20 cellular contexts compared by ENCODE assay signal in the genomic region with DNA sequence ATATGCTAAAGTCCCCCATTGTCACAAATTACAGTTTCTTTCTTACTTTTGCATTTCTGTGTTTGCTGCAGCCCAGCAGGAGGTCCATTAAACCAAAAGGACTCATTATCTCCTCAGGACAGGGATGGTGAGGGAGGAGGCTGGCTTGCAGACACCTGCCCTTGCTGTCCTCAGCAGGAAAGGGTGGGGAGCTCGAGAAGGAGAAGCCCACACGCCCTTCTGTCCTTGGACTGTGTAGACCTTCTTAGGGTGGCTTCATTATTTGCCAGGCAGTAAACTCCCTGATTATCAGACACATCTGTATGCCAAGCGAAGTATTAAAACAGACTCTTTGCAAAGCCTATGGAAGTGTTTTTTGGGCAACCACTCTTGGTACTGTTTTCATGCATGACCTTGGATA.
"Had no signal": no experiment of that assay in that cellular context is flagged by ENCODE, and none has a peak within 500 bp of the region (broad histone marks: within the 10 kb centered on the region; RNA-seq: fewer than 3 reads in every experiment).

No MANE protein-coding gene starts in this region.

- H3K4me1 ChIP-seq: breast epithelium had no signal

- H3K4me1 Mint-ChIP-seq: mesothelial cell of epicardium, nephron progenitor cell had no signal

- H3K4me3 ChIP-seq: adrenal gland, breast epithelium had no signal

- H3K9me3 ChIP-seq: adrenal gland, breast epithelium had no signal

- ATAC-seq: activated naive CD4-positive, alpha-beta T cell treated with anti-CD3 and anti-CD28 coated beads, Interleukin-2, amount 50 U/mL, for 72 hours; left lobe of liver had no signal

- H3K36me3 ChIP-seq: adrenal gland, breast epithelium, WERI-Rb-1 had no signal

- H3K27ac Mint-ChIP-seq: activated naive CD4-positive, alpha-beta T cell treated with anti-CD3 and anti-CD28 coated beads, Interleukin-2, amount 50 U/mL, for 72 hours; activated T-helper 1 cell treated with anti-CD3 and anti-CD28 coated beads, Interleukin-12 subunit alpha, Interleukin-12 subunit beta, Interleukin-2, Interleukin-4 antibody, amounts not matched to agents 30 ng/mL and 10 ng/mL and 1 ng/mL, durations not matched to agents 14 hours and 24 hours and 36 hours; mesothelial cell of epicardium; nephron progenitor cell had no signal

- H3K4me3 Mint-ChIP-seq: activated T-helper 1 cell treated with anti-CD3 and anti-CD28 coated beads, Interleukin-12 subunit alpha, Interleukin-12 subunit beta, Interleukin-2, Interleukin-4 antibody, amounts not matched to agents 30 ng/mL and 10 ng/mL and 1 ng/mL, durations not matched to agents 14 hours and 24 hours and 36 hours; mesothelial cell of epicardium; nephron progenitor cell had no signal

- H3K27ac ChIP-seq: adrenal gland, breast epithelium, WERI-Rb-1 had no signal

- H3K27me3 ChIP-seq: adrenal gland, breast epithelium had no signal

- DNase-seq: activated CD4-positive, alpha-beta T cell treated with anti-CD3 and anti-CD28 coated beads for 1 hour; activated gamma-delta T cell treated with Interleukin-2 at 50 U/mL for 16 hours; activated T-cell treated with anti-CD3 and anti-CD28 coated beads for 4 hours; adrenal gland; cerebellar nuclear complex; cortex of kidney; effector CD4-positive, alpha-beta T cell; hypothalamus; nephron progenitor cell; occipital lobe; stimulated activated CD4-positive, alpha-beta T cell treated with anti-CD3 and anti-CD28 coated beads, Interleukin-12 subunit alpha, Interleukin-12 subunit beta, amount 100 ng/mL, for 4 hours; stimulated activated CD4-positive, alpha-beta T cell treated with anti-CD3 and anti-CD28 coated beads, Interleukin-1b, Interleukin-23, amount 100 ng/mL, for 48 hours; stimulated activated CD8-positive, alpha-beta memory T cell treated with anti-CD3 and anti-CD28 coated beads, Interleukin-4, amount 100 ng/mL, for 48 hours; stimulated activated naive CD4-positive, alpha-beta T cell; WERI-Rb-1 had no signal
